8 cellular contexts compared by ENCODE assay signal in the genomic region with DNA sequence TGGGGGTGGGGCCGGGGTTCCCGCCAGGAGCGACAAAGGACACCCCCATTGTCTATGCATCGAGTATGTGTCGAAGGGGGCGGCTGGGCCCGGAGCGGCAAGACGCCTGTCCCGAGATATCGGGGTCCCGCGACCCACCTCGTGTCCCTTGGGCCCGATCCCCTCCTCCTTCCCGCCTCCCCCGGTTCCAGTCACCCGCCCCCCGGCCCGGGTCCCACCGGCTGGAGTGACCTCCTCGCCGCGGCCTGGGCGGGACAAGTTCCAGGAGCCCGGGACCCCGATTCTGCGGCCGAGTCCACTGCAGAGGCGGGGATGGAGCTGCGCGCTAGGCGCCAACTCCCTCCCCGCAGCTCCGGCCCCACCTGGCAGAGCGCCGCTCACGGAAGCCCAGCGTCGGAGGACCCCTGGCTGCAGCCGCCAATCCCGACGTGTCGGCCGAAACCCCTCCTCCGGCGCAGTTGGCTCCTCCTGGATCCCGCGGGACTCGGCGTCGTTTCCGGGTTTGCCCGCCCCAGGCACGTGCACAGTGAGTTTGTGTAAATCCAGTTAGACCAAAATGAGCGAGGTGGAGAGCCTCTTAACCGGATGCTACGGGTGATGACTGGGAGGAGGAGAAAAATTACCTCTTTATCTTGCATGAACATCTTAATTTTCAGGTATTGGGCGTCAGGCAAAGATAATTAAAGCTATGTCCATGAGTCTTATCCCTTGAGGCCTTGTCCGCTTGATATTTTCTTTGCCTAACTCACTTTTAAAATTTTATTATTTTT. TPM values are rescaled to one million over a fixed set of nuclear protein-coding genes. Genes with fewer than 3 reads are reported as not detected.
DNase-seq lines count a peak whose midpoint lies in the region; TF ChIP-seq lines count a peak whose summit lies in the region.

TSS of gene NMRAL1 (minus strand) at position 434 of the 770 bp plus-strand sequence. CDS start 493 bp downstream, outside the sequence.

- H3K27ac ChIP-seq in VCaP (peak within 1 kb of the TSS; percentile 72), skin epidermis (peak within 1 kb of the TSS; percentile 43 to 99 (median 93)), SJCRH30 (no peak within 1 kb of the TSS)

- no peaks in the 10 kb centered on the region for H3K36me3 ChIP-seq in SJCRH30

- H3K9me3 ChIP-seq in iPS-18c (ENCODE audit: control insufficient read depth, insufficient read depth, low read length) (peaks cover 8% of the 10 kb centered on the region), SJCRH30 (replicated peaks) (no peaks in the 10 kb centered on the region)

- in situ Hi-C loops in T47D (cut with HindIII; ENCODE audit: low pct_unique_long_range_greater_than_20kb, low sequenced_read_pairs), result no loop called here

- H3K27me3 ChIP-seq in SJCRH30, result no peaks in the 10 kb centered on the region

- no peak for TF ChIP-seq CTCF in VCaP (conservative IDR thresholded peaks at IDR 0.05)

- no peaks in the 10 kb centered on the region; the same call in 1 of the 2 replicates for H3K4me1 ChIP-seq in SJCRH30

- peak; percentile 95 for DNase-seq in DMS79 (lab: John Stamatoyannopoulos, UW)
- DNase-seq in HCEC 1CT, result peak; percentile 79
- DNase-seq in NCI-H2171 (lab: John Stamatoyannopoulos, UW), result peak; percentile 72
- peak; percentile 83 to 99 for DNase-seq in T47D (ENCODE audit: low read depth in 1 of 2, low spot score in 1 of 2)
- no peak for DNase-seq in SJCRH30

- H3K4me3 ChIP-seq in iPS-18c (ENCODE audit: insufficient read depth, low read depth, low read length) (peak within 1 kb of the TSS; percentile 81), skin epidermis (peak within 1 kb of the TSS; percentile 52 to 94 (median 80)), SJCRH30 (no peak within 1 kb of the TSS)

RNA-seq across cellular contexts. Expression of gene NMRAL1, which starts in this region (rescaled TPM):
- 0.79 and 2.2 TPM in 2 replicates for total RNA-seq in SJCRH30 (2014; rRNA removed; shearing (Covaris generic))

Comparison
In these comparisons a context has a peak if more than half of its experiments do, and no peak if none do; other contexts are left out.
1. DNase-seq: peak in DMS79 (single experiment), HCEC 1CT (single experiment), NCI-H2171 (single experiment) and T47D (2 of 2); none in SJCRH30 (0 of 2).